In genomic region chr11:5420993-5421392, GRCh38 we compare ENCODE assay signal across 24 cellular contexts. TPM values are rescaled to one million over a fixed set of nuclear protein-coding genes. Genes with fewer than 3 reads are reported as not detected.
"Had no signal": no experiment of that assay in that cellular context is flagged by ENCODE, and none has a peak within 500 bp of the region (broad histone marks: within the 10 kb centered on the region; RNA-seq: fewer than 3 reads in every experiment).

No MANE protein-coding gene starts in this region.

- H3K36me3 ChIP-seq: brain microvascular endothelial cell had no signal

- FAIRE-seq: RCC 7860 had no signal

- ATAC-seq: activated CD8-positive, alpha-beta T cell treated with anti-CD3 and anti-CD28 coated beads for 36 hours; activated T-cell treated with anti-CD3 and anti-CD28 coated beads, Interleukin-2, amount 50 U/mL, for 72 hours; T-helper 17 cell had no signal

- DNase-seq: activated CD4-positive, CD25-positive, alpha-beta regulatory T cell; activated CD8-positive, alpha-beta memory T cell treated with anti-CD3 and anti-CD28 coated beads, Interleukin-2, amount 50 U/mL, for 4 hours; activated CD8-positive, alpha-beta T cell treated with anti-CD3 and anti-CD28 coated beads for 36 hours; activated gamma-delta T cell treated with Interleukin-2 at 50 U/mL for 16 hours; activated naive CD4-positive, alpha-beta T cell treated with anti-CD3 and anti-CD28 coated beads, Interleukin-2, amount 10 ng/mL, durations not matched to agents 7 days and 5 days; activated naive CD8-positive, alpha-beta T cell treated with anti-CD3 and anti-CD28 coated beads for 36 hours; activated T-cell treated with anti-CD3 and anti-CD28 coated beads, Interleukin-2, amount 50 U/mL, for 72 hours; brain microvascular endothelial cell; cerebellar nuclear complex; NCI-H1092; NCI-H1417; NCI-H1930; NCI-H2171; NCI-H345; NCI-H510A; NCI-H526 treated with DMSO at 0.1 percent for 48 hours; SHP77 treated with DMSO at 0.1 percent for 48 hours; T-helper 17 cell; T-helper 9 cell had no signal

- H3K27me3 ChIP-seq: brain microvascular endothelial cell had no signal

RNA-seq across cellular contexts. Expression of gene OR51Q1, which starts 0.9 kb away (rescaled TPM):
- total RNA-seq: activated CD8-positive, alpha-beta T cell treated with anti-CD3 and anti-CD28 coated beads for 36 hours; activated naive CD8-positive, alpha-beta T cell treated with anti-CD3 and anti-CD28 coated beads for 36 hours; activated T-cell treated with anti-CD3 and anti-CD28 coated beads, Interleukin-2, amount 50 U/mL, for 72 hours; activated T-helper 2 cell treated with anti-CD3 and anti-CD28 coated beads, Interferon-gamma antibody, Interleukin-2, Interleukin-4, amounts not matched to agents 10 μg/mL and 5 μg/mL and 100 μg/mL, durations not matched to agents 14 hours and 24 hours and 36 hours; cardiac septum; MCF 10A; SK-MEL-5; T-helper 17 cell had no signal

RNA-seq across cellular contexts. Expression of gene OR51I1, which starts 20.3 kb away (rescaled TPM):
- total RNA-seq: activated CD8-positive, alpha-beta T cell treated with anti-CD3 and anti-CD28 coated beads for 36 hours; activated naive CD8-positive, alpha-beta T cell treated with anti-CD3 and anti-CD28 coated beads for 36 hours; activated T-cell treated with anti-CD3 and anti-CD28 coated beads, Interleukin-2, amount 50 U/mL, for 72 hours; activated T-helper 2 cell treated with anti-CD3 and anti-CD28 coated beads, Interferon-gamma antibody, Interleukin-2, Interleukin-4, amounts not matched to agents 10 μg/mL and 5 μg/mL and 100 μg/mL, durations not matched to agents 14 hours and 24 hours and 36 hours; cardiac septum; MCF 10A; T-helper 17 cell had no signal

RNA-seq across cellular contexts. Expression of gene OR51I2, which starts 28.1 kb away (rescaled TPM):
- total RNA-seq: activated CD8-positive, alpha-beta T cell treated with anti-CD3 and anti-CD28 coated beads for 36 hours; activated naive CD8-positive, alpha-beta T cell treated with anti-CD3 and anti-CD28 coated beads for 36 hours; activated T-cell treated with anti-CD3 and anti-CD28 coated beads, Interleukin-2, amount 50 U/mL, for 72 hours; activated T-helper 2 cell treated with anti-CD3 and anti-CD28 coated beads, Interferon-gamma antibody, Interleukin-2, Interleukin-4, amounts not matched to agents 10 μg/mL and 5 μg/mL and 100 μg/mL, durations not matched to agents 14 hours and 24 hours and 36 hours; cardiac septum; MCF 10A; SK-MEL-5; T-helper 17 cell had no signal

RNA-seq across cellular contexts. Expression of gene OR51M1, which starts 37.4 kb away (rescaled TPM):
- total RNA-seq: activated CD8-positive, alpha-beta T cell treated with anti-CD3 and anti-CD28 coated beads for 36 hours; activated naive CD8-positive, alpha-beta T cell treated with anti-CD3 and anti-CD28 coated beads for 36 hours; activated T-cell treated with anti-CD3 and anti-CD28 coated beads, Interleukin-2, amount 50 U/mL, for 72 hours; activated T-helper 2 cell treated with anti-CD3 and anti-CD28 coated beads, Interferon-gamma antibody, Interleukin-2, Interleukin-4, amounts not matched to agents 10 μg/mL and 5 μg/mL and 100 μg/mL, durations not matched to agents 14 hours and 24 hours and 36 hours; cardiac septum; MCF 10A; SK-MEL-5; T-helper 17 cell had no signal
